Comparison of ENCODE assay signal across 16 cellular contexts in the genomic region with DNA sequence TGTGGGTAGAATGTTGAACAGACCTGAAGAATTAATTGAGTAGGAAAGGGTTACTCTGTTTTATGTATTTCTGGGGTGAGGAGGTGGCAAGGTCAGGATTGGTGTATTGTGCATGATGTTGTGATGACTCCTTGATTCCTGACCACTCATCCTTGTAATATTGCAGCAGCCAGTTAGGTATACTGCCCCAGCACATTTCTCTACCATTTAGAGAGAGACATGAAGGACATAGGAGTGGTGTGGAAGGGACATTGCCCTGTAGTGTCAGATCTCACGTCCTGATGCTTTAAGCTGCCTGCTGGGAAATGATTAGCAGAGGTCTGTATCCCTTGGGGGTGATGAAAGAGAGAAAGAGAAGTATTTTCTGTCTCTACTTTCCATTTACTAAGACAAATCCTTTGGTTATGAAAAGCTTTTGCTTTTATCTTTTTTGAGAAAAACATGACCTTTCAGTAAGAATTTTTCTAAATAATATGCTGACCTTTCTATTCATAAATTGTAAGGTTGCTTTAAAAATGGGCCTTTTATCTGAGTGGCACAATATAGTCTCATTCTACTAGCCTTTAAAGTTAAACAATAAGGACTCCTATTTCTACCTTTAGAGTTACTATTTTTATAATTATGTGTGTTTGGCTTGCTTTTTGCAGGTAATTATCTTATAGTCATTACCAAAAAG. TPM values are rescaled to one million over a fixed set of nuclear protein-coding genes. Genes with fewer than 3 reads are reported as not detected.
DNase-seq lines count a peak whose midpoint lies in the region; ATAC-seq and TF ChIP-seq lines count a peak whose summit lies in the region.
"Had no signal": no experiment of that assay in that cellular context is flagged by ENCODE, and none has a peak within 500 bp of the region (broad histone marks: within the 10 kb centered on the region; RNA-seq: fewer than 3 reads in every experiment).

No MANE protein-coding gene starts in this region.

- H3K4me1 Mint-ChIP-seq in MCF 10A (ENCODE audit: insufficient read depth, unreplicated experiment) (peaks cover 10% of the 10 kb centered on the region), HFFc6 (ENCODE audit: low read depth) (peaks cover 46% of the 10 kb centered on the region)
- H3K4me1 Mint-ChIP-seq in central memory CD8-positive, alpha-beta T cell: peaks cover 42% of the 10 kb centered on the region
- H3K4me1 Mint-ChIP-seq in stimulated activated naive B cell treated with anti-CD40 and anti-IgM and Interleukin-4, amounts not matched to agents 10 μg/mL and 1 μg/mL and 100 μg/mL, for 72 hours: peaks cover 10 to 34% of the 10 kb centered on the region in 2 donors

- no peak for ATAC-seq in central memory CD8-positive, alpha-beta T cell (replicated peaks; ENCODE audit: extremely low read depth, poor library complexity, severe bottlenecking)
- ATAC-seq in stimulated activated naive B cell treated with anti-CD40 and anti-IgM and Interleukin-4, amounts not matched to agents 10 μg/mL and 1 μg/mL and 100 μg/mL, for 72 hours (replicated peaks): peak; percentile 20 to 59

- H3K9me3 ChIP-seq in breast epithelium: no peaks in the 10 kb centered on the region
- H3K9me3 ChIP-seq: SJCRH30, testis had no signal

- no peaks in the 10 kb centered on the region for H3K4me1 ChIP-seq in breast epithelium
- H3K4me1 ChIP-seq: SJCRH30, testis had no signal

- no peak overlapping the region for H3K4me3 ChIP-seq in breast epithelium
- H3K4me3 ChIP-seq: SJCRH30, testis had no signal

- no peaks in the 10 kb centered on the region for H3K27me3 Mint-ChIP-seq in MCF 10A (ENCODE audit: insufficient read depth, unreplicated experiment)
- no peaks in the 10 kb centered on the region for H3K27me3 Mint-ChIP-seq in HFFc6 (ENCODE audit: insufficient read depth)
- H3K27me3 Mint-ChIP-seq in central memory CD8-positive, alpha-beta T cell: no peaks in the 10 kb centered on the region
- H3K27me3 Mint-ChIP-seq in stimulated activated naive B cell treated with anti-CD40 and anti-IgM and Interleukin-4, amounts not matched to agents 10 μg/mL and 1 μg/mL and 100 μg/mL, for 72 hours: no peaks in the 10 kb centered on the region

- H3K9me3 Mint-ChIP-seq in MCF 10A (ENCODE audit: unreplicated experiment) (no peaks in the 10 kb centered on the region), HFFc6 (no peaks in the 10 kb centered on the region)
- H3K9me3 Mint-ChIP-seq in central memory CD8-positive, alpha-beta T cell: no peaks in the 10 kb centered on the region
- no peaks in the 10 kb centered on the region for H3K9me3 Mint-ChIP-seq in stimulated activated naive B cell treated with anti-CD40 and anti-IgM and Interleukin-4, amounts not matched to agents 10 μg/mL and 1 μg/mL and 100 μg/mL, for 72 hours

- CTCF ChIA-PET in MCF 10A (lab: Yijun Ruan, JAX): interaction anchor here (1.0 kb wide), 2 partner anchors 10 to 18 kb away, joined by 3 read pairs; no protein-coding TSS in a partner anchor

- BruUV-seq in MCF 10A (replicated peaks; lab: Mats Ljungman, UMichigan): no TSS peak

- H3K36me3 Mint-ChIP-seq in MCF 10A (ENCODE audit: insufficient read depth, unreplicated experiment) (peaks cover 56% of the 10 kb centered on the region), HFFc6 (ENCODE audit: low read depth) (peaks cover 26% of the 10 kb centered on the region)
- H3K36me3 Mint-ChIP-seq in central memory CD8-positive, alpha-beta T cell (ENCODE audit: insufficient read depth): peaks cover 55% of the 10 kb centered on the region
- peaks cover 26 to 32% of the 10 kb centered on the region in 2 donors for H3K36me3 Mint-ChIP-seq in stimulated activated naive B cell treated with anti-CD40 and anti-IgM and Interleukin-4, amounts not matched to agents 10 μg/mL and 1 μg/mL and 100 μg/mL, for 72 hours

- TF ChIP-seq CTCF in MCF 10A (IDR thresholded peaks at IDR 0.05; ENCODE audit: unreplicated experiment) (no peak), breast epithelium (IDR thresholded peaks at IDR 0.05) (no peak), HFFc6 (IDR thresholded peaks at IDR 0.05) (no peak)

- H3K36me3 ChIP-seq in breast epithelium: no peaks in the 10 kb centered on the region

- DNase-seq in MCF 10A (ENCODE audit: unreplicated experiment) (no peak), breast epithelium (ENCODE audit: low spot score in 2 of 2) (no peak), HFFc6 (no peak), nucleus accumbens (lab: John Stamatoyannopoulos, UW) (no peak), amniotic stem cell (lab: John Stamatoyannopoulos, UW) (no peak), hippocampal formation (lab: John Stamatoyannopoulos, UW) (no peak)
- no peak for DNase-seq in central memory CD8-positive, alpha-beta T cell (ENCODE audit: low spot score in 2 of 2)
- no peak for DNase-seq in stimulated activated naive B cell treated with anti-CD40 and anti-IgM and Interleukin-4, amounts not matched to agents 10 μg/mL and 1 μg/mL and 100 μg/mL, for 72 hours
- DNase-seq: activated CD4-positive, alpha-beta T cell treated with anti-CD3 and anti-CD28 coated beads for 1 hour; activated T-cell treated with anti-CD3 and anti-CD28 coated beads, Interleukin-2, amount 50 U/mL, for 1 hour; anterior cingulate cortex; effector memory CD4-positive, alpha-beta T cell; KG1; NCI-H1092; SJCRH30; testis had no signal

- TF ChIP-seq POLR2A in breast epithelium (IDR thresholded peaks at IDR 0.05): no peak

- H3K4me3 Mint-ChIP-seq in MCF 10A (ENCODE audit: unreplicated experiment): no peak overlapping the region
- H3K4me3 Mint-ChIP-seq in HFFc6: no peak overlapping the region
- H3K4me3 Mint-ChIP-seq in central memory CD8-positive, alpha-beta T cell: no peak overlapping the region
- H3K4me3 Mint-ChIP-seq in stimulated activated naive B cell treated with anti-CD40 and anti-IgM and Interleukin-4, amounts not matched to agents 10 μg/mL and 1 μg/mL and 100 μg/mL, for 72 hours: peak overlapping the region in 1 of 2 donors; percentile 25

- H3K27ac Mint-ChIP-seq in MCF 10A (ENCODE audit: low read depth, unreplicated experiment) (peak overlapping the region; percentile 9), HFFc6 (peak overlapping the region; percentile 7; the same call in 1 of the 2 replicates)
- H3K27ac Mint-ChIP-seq in central memory CD8-positive, alpha-beta T cell (ENCODE audit: low read depth): peak overlapping the region; percentile 19
- H3K27ac Mint-ChIP-seq in stimulated activated naive B cell treated with anti-CD40 and anti-IgM and Interleukin-4, amounts not matched to agents 10 μg/mL and 1 μg/mL and 100 μg/mL, for 72 hours: peak overlapping the region; percentile 27

- no peak overlapping the region for H3K27ac ChIP-seq in breast epithelium
- H3K27ac ChIP-seq: SJCRH30, testis had no signal

- no peaks in the 10 kb centered on the region for H3K27me3 ChIP-seq in breast epithelium
- H3K27me3 ChIP-seq: SJCRH30, testis had no signal

- intact Hi-C loops in MCF 10A (cut with micrococcal nuclease) (no loop called here), breast epithelium (cut with DNase I; ENCODE audit: low total_unique reads) (no loop called here)

- POLR2A ChIA-PET in MCF 10A (lab: Yijun Ruan, JAX): no interaction called here

RNA-seq across cellular contexts. Expression of a gene that starts 17.1 kb away (rescaled TPM):
- total RNA-seq in MCF 10A (2022) (39.3 and 44.5 TPM in 2 replicates), breast epithelium (10 to 100 TPM; 49.3 to 84.7 (median 61.3) TPM)
- 10 to 100 TPM; 43.9 to 51.3 (median 47.8) TPM for total RNA-seq in HFFc6 (2021; fragmentation: NEBNext Ultra II Directional; extraction: Animal tissue kit (Norgen Biotek cat#: 25700))
